In the genomic region with DNA sequence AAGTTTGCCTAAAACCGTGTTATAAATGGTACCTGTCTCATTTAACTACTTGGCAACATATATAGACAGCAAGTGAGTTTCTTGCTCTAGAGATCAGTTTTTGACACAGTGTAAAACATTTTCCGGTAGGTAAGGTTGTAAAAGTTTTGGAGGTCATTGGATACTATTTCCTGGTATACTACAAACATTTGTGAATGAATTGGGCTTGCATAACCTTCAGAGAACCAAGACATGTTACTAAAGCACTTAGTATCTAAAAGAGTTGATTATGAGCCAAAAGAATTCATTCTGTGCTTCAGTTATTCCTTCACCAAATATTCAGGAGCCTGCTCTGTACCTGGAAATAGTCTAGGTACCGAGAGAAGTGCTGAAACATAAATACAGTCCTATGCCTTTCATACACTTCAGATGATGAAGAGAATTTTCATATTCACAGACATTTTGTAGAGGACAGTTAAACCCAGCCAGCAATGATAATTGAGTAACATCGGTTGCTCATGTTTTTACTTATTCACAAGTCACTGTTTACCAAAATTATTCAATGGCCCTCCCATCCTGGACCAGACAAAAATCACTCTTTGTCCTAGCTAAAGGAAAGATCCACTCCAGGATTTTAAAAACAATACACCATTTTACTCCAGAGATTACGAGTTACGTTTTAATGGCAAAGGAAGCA, we compare ENCODE assay signal across 18 cellular contexts.
"Had no signal": no experiment of that assay in that cellular context is flagged by ENCODE, and none has a peak within 500 bp of the region (broad histone marks: within the 10 kb centered on the region; RNA-seq: fewer than 3 reads in every experiment).

No MANE protein-coding gene starts in this region.

- H3K27me3 Mint-ChIP-seq: activated CD4-positive, alpha-beta T cell treated with anti-CD3 and anti-CD28 coated beads, Interleukin-2, amount 10 ng/mL, durations not matched to agents 7 days and 5 days had no signal

- H3K9me3 ChIP-seq: psoas muscle, thyroid gland had no signal

- H3K27ac Mint-ChIP-seq: activated CD4-positive, alpha-beta T cell treated with anti-CD3 and anti-CD28 coated beads, Interleukin-2, amount 10 ng/mL, durations not matched to agents 7 days and 5 days; activated naive CD4-positive, alpha-beta T cell treated with anti-CD3 and anti-CD28 coated beads for 36 hours; mesothelial cell of epicardium had no signal

- H3K4me3 ChIP-seq: lung, psoas muscle, thyroid gland had no signal

- H3K4me3 Mint-ChIP-seq: activated CD4-positive, alpha-beta T cell treated with anti-CD3 and anti-CD28 coated beads, Interleukin-2, amount 10 ng/mL, durations not matched to agents 7 days and 5 days; activated naive CD4-positive, alpha-beta T cell treated with anti-CD3 and anti-CD28 coated beads for 36 hours; activated T-cell treated with anti-CD3 and anti-CD28 coated beads, Interleukin-2, amount 50 U/mL, for 4 hours; mesothelial cell of epicardium; neural crest cell had no signal

- DNase-seq: activated CD4-positive, alpha-beta T cell treated with anti-CD3 and anti-CD28 coated beads, Interleukin-2, amount 10 ng/mL, durations not matched to agents 7 days and 5 days; activated CD8-positive, alpha-beta memory T cell treated with anti-CD3 and anti-CD28 coated beads, Interleukin-2, amount 50 U/mL, for 4 hours; activated naive CD4-positive, alpha-beta T cell treated with anti-CD3 and anti-CD28 coated beads for 36 hours; activated T-cell treated with anti-CD3 and anti-CD28 coated beads, Interleukin-2, amount 50 U/mL, for 4 hours; aorta; brain microvascular endothelial cell; cerebellar nuclear complex; effector CD4-positive, alpha-beta T cell; psoas muscle; stimulated activated CD4-positive, alpha-beta T cell treated with anti-CD3 and anti-CD28 coated beads, Interleukin-12 subunit alpha, Interleukin-12 subunit beta, amount 100 ng/mL, for 4 hours; stimulated activated CD4-positive, alpha-beta T cell treated with anti-CD3 and anti-CD28 coated beads, Interleukin-1b, Interleukin-23, amount 100 ng/mL, for 48 hours; stimulated activated naive CD4-positive, alpha-beta T cell treated with Interleukin-2 at 50 U/mL for 16 hours; thyroid gland had no signal

- H3K27me3 ChIP-seq: brain microvascular endothelial cell, thyroid gland had no signal

- H3K4me1 Mint-ChIP-seq: activated CD4-positive, alpha-beta T cell treated with anti-CD3 and anti-CD28 coated beads, Interleukin-2, amount 10 ng/mL, durations not matched to agents 7 days and 5 days; neural crest cell had no signal

- H3K4me1 ChIP-seq: psoas muscle, thyroid gland had no signal

- ATAC-seq: activated CD4-positive, CD25-positive, alpha-beta regulatory T cell treated with anti-CD3 and anti-CD28 coated beads, Interleukin-2, amount 50 U/mL, for 24 hours; activated T-cell treated with anti-CD3 and anti-CD28 coated beads, Interleukin-2, amount 50 U/mL, for 4 hours; esophagus mucosa; psoas muscle had no signal

- H3K9me3 Mint-ChIP-seq: activated CD4-positive, alpha-beta T cell treated with anti-CD3 and anti-CD28 coated beads, Interleukin-2, amount 10 ng/mL, durations not matched to agents 7 days and 5 days; activated naive CD4-positive, alpha-beta T cell treated with anti-CD3 and anti-CD28 coated beads for 36 hours; activated T-cell treated with anti-CD3 and anti-CD28 coated beads, Interleukin-2, amount 50 U/mL, for 4 hours; mesothelial cell of epicardium had no signal

- H3K27ac ChIP-seq: brain microvascular endothelial cell, psoas muscle, thyroid gland had no signal

- H3K36me3 ChIP-seq: brain microvascular endothelial cell, thyroid gland had no signal

- H3K36me3 Mint-ChIP-seq: mesothelial cell of epicardium had no signal
